ENCODE assay signal across 13 cellular contexts in genomic region chr12:43847427-43847826, GRCh38. TPM values are rescaled to one million over a fixed set of nuclear protein-coding genes. Genes with fewer than 3 reads are reported as not detected.
DNase-seq lines count a peak whose midpoint lies in the region; ATAC-seq and TF ChIP-seq lines count a peak whose summit lies in the region.
"Had no signal": no experiment of that assay in that cellular context is flagged by ENCODE, and none has a peak within 500 bp of the region (broad histone marks: within the 10 kb centered on the region; RNA-seq: fewer than 3 reads in every experiment).

No MANE protein-coding gene starts in this region.

- no peak for TF ChIP-seq POLR2A in GM18505 (IDR thresholded peaks at IDR 0.05; ENCODE audit: borderline replicate concordance, extremely low read depth, insufficient read depth, insufficient read length)

- H3K27ac ChIP-seq in hepatocyte = peak overlapping the region; percentile 71
- no peak overlapping the region for H3K27ac ChIP-seq in CD8-positive, alpha-beta T cell (ENCODE audit: low read depth, low read length)
- H3K27ac ChIP-seq: BLaER1 treated with 17β-estradiol and CSF1 and Interleukin-3, amounts not matched to agents 10 nM and 100 nM had no signal

- ATAC-seq in GM18505 (IDR thresholded peaks at IDR 0.05; ENCODE audit: unreplicated experiment) = no peak
- ATAC-seq in CD8-positive, alpha-beta T cell = no peak
- ATAC-seq: naive thymus-derived CD8-positive, alpha-beta T cell had no signal

- H3K9me3 ChIP-seq in hepatocyte (ENCODE audit: low read depth) = no peaks in the 10 kb centered on the region
- H3K9me3 ChIP-seq in CD8-positive, alpha-beta T cell (ENCODE audit: low read length) = no peaks in the 10 kb centered on the region

- H3K27me3 ChIP-seq in hepatocyte = no peaks in the 10 kb centered on the region
- H3K27me3 ChIP-seq in CD8-positive, alpha-beta T cell (ENCODE audit: insufficient read depth, low read length) = no peaks in the 10 kb centered on the region
- H3K27me3 ChIP-seq: BLaER1 treated with 17β-estradiol and CSF1 and Interleukin-3, amounts not matched to agents 10 nM and 100 nM had no signal

- H3K27me3 Mint-ChIP-seq in CD8-positive, alpha-beta T cell (ENCODE audit: low read depth) = no peaks in the 10 kb centered on the region
- H3K27me3 Mint-ChIP-seq: activated naive CD4-positive, alpha-beta T cell treated with anti-CD3 and anti-CD28 coated beads, Interleukin-2, amount 50 U/mL, for 24 hours; naive thymus-derived CD8-positive, alpha-beta T cell had no signal

- DNase-seq in AG08395 (ENCODE audit: low spot score) (peak; percentile 65), HT-29 (ENCODE audit: low spot score) (peak; percentile 38), amniotic epithelial cell (ENCODE audit: low read depth) (peak; percentile 24), hepatocyte (ENCODE audit: low spot score) (no peak), RKO (ENCODE audit: low spot score) (no peak), NCI-H510A treated with DMSO at 0.1 percent for 48 hours (lab: John Stamatoyannopoulos, UW) (no peak)
- DNase-seq in CD8-positive, alpha-beta T cell = no peak
- DNase-seq: activated CD4-positive, alpha-beta T cell treated with anti-CD3 and anti-CD28 coated beads for 4 hours; naive thymus-derived CD8-positive, alpha-beta T cell; NCI-H526 had no signal

- H3K9me3 Mint-ChIP-seq in CD8-positive, alpha-beta T cell = peaks cover 11% of the 10 kb centered on the region

- no peak overlapping the region for H3K4me3 ChIP-seq in hepatocyte
- no peak overlapping the region for H3K4me3 ChIP-seq in CD8-positive, alpha-beta T cell (ENCODE audit: low read depth, low read length)
- H3K4me3 ChIP-seq: BLaER1 treated with 17β-estradiol and CSF1 and Interleukin-3, amounts not matched to agents 10 nM and 100 nM had no signal

- intact Hi-C loops in CD8-positive, alpha-beta T cell (cut with DNase I, micrococcal nuclease) = no loop called here

- peaks cover 39% of the 10 kb centered on the region for H3K36me3 Mint-ChIP-seq in CD8-positive, alpha-beta T cell

- no peaks in the 10 kb centered on the region for H3K4me1 Mint-ChIP-seq in CD8-positive, alpha-beta T cell (ENCODE audit: low read depth)
- H3K4me1 Mint-ChIP-seq: activated naive CD4-positive, alpha-beta T cell treated with anti-CD3 and anti-CD28 coated beads, Interleukin-2, amount 50 U/mL, for 24 hours had no signal

- H3K4me2 ChIP-seq in hepatocyte = no peak overlapping the region

- POLR2A ChIA-PET in CD8-positive, alpha-beta T cell (lab: Charles Lee) = no interaction called here

- H3K36me3 ChIP-seq in hepatocyte (replicated peaks; ENCODE audit: insufficient read depth, low read depth) = no peaks in the 10 kb centered on the region
- H3K36me3 ChIP-seq in CD8-positive, alpha-beta T cell (ENCODE audit: insufficient read depth, low read length) = no peaks in the 10 kb centered on the region

- H3K79me2 ChIP-seq in hepatocyte = peaks cover 22% of the 10 kb centered on the region

- TF ChIP-seq CTCF in hepatocyte (IDR thresholded peaks at IDR 0.05; ENCODE audit: poor library complexity) = no peak
- TF ChIP-seq CTCF in CD8-positive, alpha-beta T cell (IDR thresholded peaks at IDR 0.05) = no peak

- no peak overlapping the region for H3K27ac Mint-ChIP-seq in CD8-positive, alpha-beta T cell
- H3K27ac Mint-ChIP-seq: activated naive CD4-positive, alpha-beta T cell treated with anti-CD3 and anti-CD28 coated beads, Interleukin-2, amount 50 U/mL, for 24 hours; naive thymus-derived CD8-positive, alpha-beta T cell had no signal

- H3K4me1 ChIP-seq in hepatocyte (ENCODE audit: insufficient read depth) = no peaks in the 10 kb centered on the region
- H3K4me1 ChIP-seq in CD8-positive, alpha-beta T cell (ENCODE audit: insufficient read depth, low read length) = no peaks in the 10 kb centered on the region

- H3K4me3 Mint-ChIP-seq in CD8-positive, alpha-beta T cell = no peak overlapping the region
- H3K4me3 Mint-ChIP-seq: activated naive CD4-positive, alpha-beta T cell treated with anti-CD3 and anti-CD28 coated beads, Interleukin-2, amount 50 U/mL, for 24 hours; naive thymus-derived CD8-positive, alpha-beta T cell had no signal

- no peaks in the 10 kb centered on the region for H3K9me2 ChIP-seq in hepatocyte (replicated peaks; ENCODE audit: insufficient read depth)

- CTCF ChIA-PET in CD8-positive, alpha-beta T cell (lab: Charles Lee) = no interaction called here

- H4K20me1 ChIP-seq in hepatocyte (ENCODE audit: insufficient read depth, poor library complexity, severe bottlenecking) = no peaks in the 10 kb centered on the region
- H4K20me1 ChIP-seq: BLaER1 treated with 17β-estradiol and CSF1 and Interleukin-3, amounts not matched to agents 10 nM and 100 nM had no signal

- H2AFZ ChIP-seq in hepatocyte = no peak overlapping the region

RNA-seq across cellular contexts. Expression of gene TMEM117, which starts 11.5 kb away (rescaled TPM):
- total RNA-seq in HT-29 (2014; rRNA removed; shearing (Covaris generic)) = 0.91 and 7.8 TPM in 2 replicates
- 45.4 and 47.1 TPM in 2 replicates for total RNA-seq in hepatocyte
- 12.4 and 15.6 TPM in 2 replicates for polyA plus RNA-seq in hepatocyte
- total RNA-seq in CD8-positive, alpha-beta T cell = 1 to 10 TPM; 3.5 to 4.0 TPM

RNA-seq across cellular contexts. Expression of gene TWF1, which starts 41.3 kb away (rescaled TPM):
- 87.2 and 88.2 TPM in 2 replicates for total RNA-seq in HT-29 (2014; rRNA removed; shearing (Covaris generic))
- 144 and 162 TPM in 2 replicates for total RNA-seq in hepatocyte
- 55.3 and 66.0 TPM in 2 replicates for polyA plus RNA-seq in hepatocyte
- total RNA-seq in CD8-positive, alpha-beta T cell = 10 to 100 TPM; 74.1 to 82.2 TPM

Comparison
In these comparisons a context has a peak if more than half of its experiments do, and no peak if none do; other contexts are left out.
1. DNase-seq: peak in AG08395 (single experiment), HT-29 (single experiment) and amniotic epithelial cell (single experiment); none in hepatocyte (single experiment), RKO (single experiment), CD8-positive, alpha-beta T cell (0 of 7) and NCI-H510A treated with DMSO at 0.1 percent for 48 hours (single experiment).